Comparison of ENCODE assay signal across 8 cellular contexts in the genomic region with DNA sequence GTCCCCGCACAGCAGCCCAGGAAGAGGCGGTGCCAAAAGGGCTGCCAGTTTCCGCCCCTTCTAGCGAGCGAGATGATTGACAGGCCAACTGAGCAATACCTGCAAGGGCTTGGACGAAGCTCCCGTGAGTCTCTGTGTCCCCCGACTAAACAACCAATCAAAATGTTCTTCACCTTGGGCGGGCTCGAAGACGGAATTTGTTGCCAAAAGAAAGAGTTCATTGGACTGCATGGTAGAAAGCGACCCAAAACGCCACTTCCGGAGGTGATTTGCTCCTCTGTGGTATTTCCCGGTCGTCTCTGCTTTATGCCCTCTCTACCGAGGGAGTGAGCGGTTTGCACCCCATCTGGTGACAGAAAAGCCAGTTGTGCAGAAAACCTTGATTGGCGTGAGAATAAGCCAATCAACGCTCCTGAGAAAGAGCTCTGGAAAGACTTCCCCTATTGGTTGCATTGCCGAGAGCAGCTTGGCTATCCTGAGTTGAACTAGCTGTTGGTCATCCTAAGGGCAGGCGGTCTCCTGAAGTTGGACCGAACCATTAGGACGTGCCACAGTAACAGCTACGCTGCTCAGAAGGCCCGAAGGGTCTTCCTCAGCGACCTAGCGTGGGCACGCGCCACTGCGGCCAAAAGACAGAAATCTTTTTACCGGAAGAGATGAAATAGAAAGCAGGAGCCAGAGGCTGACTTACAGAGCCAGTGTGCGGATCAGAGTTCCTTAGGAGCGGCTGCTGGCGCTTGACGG. TPM values are rescaled to one million over a fixed set of nuclear protein-coding genes. Genes with fewer than 3 reads are reported as not detected.
DNase-seq lines count a peak whose midpoint lies in the region; ATAC-seq and TF ChIP-seq lines count a peak whose summit lies in the region.

No MANE protein-coding gene starts in this region.

- CTCF ChIA-PET in SK-N-SH (lab: Yijun Ruan, JAX) = interaction anchor here (2.6 kb wide), 1 partner anchor 68 kb away, joined by 10 read pairs; no protein-coding TSS in a partner anchor

- TF ChIP-seq CTCF in SK-N-SH (IDR thresholded peaks at IDR 0.05) = no peak

- peak overlapping the region; percentile 95 for H2AFZ ChIP-seq in SK-N-SH (ENCODE audit: low read depth)

- no peaks in the 10 kb centered on the region for H3K27me3 ChIP-seq in SK-N-SH (ENCODE audit: insufficient read depth)

- peak overlapping the region; percentile 65 to 78 for H3K4me3 ChIP-seq in SK-N-SH (ENCODE audit: low read depth in 2 of 2, low read length in 1 of 2)

- peak overlapping the region; percentile 77 for H3K4me2 ChIP-seq in SK-N-SH

- H3K4me1 ChIP-seq in SK-N-SH (ENCODE audit: control insufficient read depth in 1 of 2, insufficient read depth in 2 of 2, low read depth in 1 of 2, low read length in 1 of 2) = peaks cover 13 to 16% of the 10 kb centered on the region in 2 experiments; a peak in 3 of 4 replicates

- peak; percentile 92 for DNase-seq in activated CD8-positive, alpha-beta memory T cell treated with anti-CD3 and anti-CD28 coated beads for 24 hours
- DNase-seq in activated CD8-positive, alpha-beta memory T cell treated with anti-CD3 and anti-CD28 coated beads, Interleukin-2, amount 50 U/mL, for 4 hours = no peak
- DNase-seq in NCI-H1092 treated with DMSO at 0.1 percent for 48 hours (lab: John Stamatoyannopoulos, UW) (peak; percentile 99), SK-N-SH (peak; percentile 83), astrocyte of the hippocampus (ENCODE audit: low read depth, low spot score) (peak; percentile 100), hypothalamus (lab: John Stamatoyannopoulos, UW) (peak in 48 of 51 donors; percentile 48 to 100 (median 99)), retina (peak; percentile 99)

- POLR2A ChIA-PET in SK-N-SH (lab: Yijun Ruan, JAX) = interaction anchor here (0.7 to 1.3 kb wide), 3 partner anchors 31 to 218 kb away, joined by 3 to 4 read pairs (median 3); no protein-coding TSS in a partner anchor

- no peak for TF ChIP-seq RAD21 in SK-N-SH (IDR thresholded peaks at IDR 0.05; ENCODE audit: low read length)

- peak; percentile 83 for ATAC-seq in HG02623 (IDR thresholded peaks at IDR 0.05; ENCODE audit: unreplicated experiment)

- peaks cover 32% of the 10 kb centered on the region for H3F3A ChIP-seq in SK-N-SH (replicated peaks; ENCODE audit: insufficient read depth)

- WGBS in SK-N-SH (ENCODE audit: low lambda C conversion rate) = 2% methylated on average over 28 of the region's 36 CpGs

- H3K27ac ChIP-seq in SK-N-SH (ENCODE audit: low read depth in 2 of 2, low read length in 1 of 2) = peak overlapping the region; percentile 99

- no peaks in the 10 kb centered on the region for H3K36me3 ChIP-seq in SK-N-SH (replicated peaks in 1 of 2; ENCODE audit: control insufficient read depth in 1 of 2, insufficient read depth in 2 of 2, low read length in 1 of 2)

- H3K9me3 ChIP-seq in SK-N-SH = no peaks in the 10 kb centered on the region

- peaks cover 41% of the 10 kb centered on the region for H3K79me2 ChIP-seq in SK-N-SH (ENCODE audit: insufficient read depth)

- peaks cover 38% of the 10 kb centered on the region for H4K20me1 ChIP-seq in SK-N-SH (ENCODE audit: insufficient read depth)

- H3K9ac ChIP-seq in SK-N-SH = peak overlapping the region; percentile 80

- TF ChIP-seq EP300 in SK-N-SH (IDR thresholded peaks at IDR 0.05; ENCODE audit: borderline replicate concordance in 1 of 2, low read depth in 1 of 2, low read length in 1 of 2) = no peak

- H3K9me2 ChIP-seq in SK-N-SH = no peaks in the 10 kb centered on the region

TF ChIP-seq in SK-N-SH, 30 proteins besides CTCF, POLR2A, EP300 and RAD21 (continues in another document):
- no peak for TF ChIP-seq FOXJ3 (CRISPR knock-in tag; IDR thresholded peaks at IDR 0.05)
- TF ChIP-seq CHD2 (IDR thresholded peaks at IDR 0.05; ENCODE audit: low read length, partially characterized antibody) = peak; percentile 70
- peak; percentile 14; the same call in 1 of the 2 replicates for TF ChIP-seq SIN3A (IDR thresholded peaks at IDR 0.05; ENCODE audit: borderline replicate concordance, low read depth, low read length)
- TF ChIP-seq, protein P1, sequence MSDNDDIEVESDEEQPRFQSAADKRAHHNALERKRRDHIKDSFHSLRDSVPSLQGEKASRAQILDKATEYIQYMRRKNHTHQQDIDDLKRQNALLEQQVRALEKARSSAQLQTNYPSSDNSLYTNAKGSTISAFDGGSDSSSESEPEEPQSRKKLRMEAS (IDR thresholded peaks at IDR 0.05; ENCODE audit: low read depth) = peak; percentile 34
- TF ChIP-seq RCOR1 (IDR thresholded peaks at IDR 0.05; ENCODE audit: low read length) = 0 out of 2 replicates have a peak, but pooled peaks have one; percentile 14
- 0 out of 2 replicates have a peak, but pooled peaks have one; percentile 35 for TF ChIP-seq TEAD4 (IDR thresholded peaks at IDR 0.05; ENCODE audit: borderline replicate concordance, insufficient read depth)
- peak; percentile 25 for TF ChIP-seq YY1 (IDR thresholded peaks at IDR 0.05; ENCODE audit: low read depth)
- no peak for TF ChIP-seq MEF2A (IDR thresholded peaks at IDR 0.05; ENCODE audit: borderline replicate concordance, low read depth)
- TF ChIP-seq, protein P2, sequence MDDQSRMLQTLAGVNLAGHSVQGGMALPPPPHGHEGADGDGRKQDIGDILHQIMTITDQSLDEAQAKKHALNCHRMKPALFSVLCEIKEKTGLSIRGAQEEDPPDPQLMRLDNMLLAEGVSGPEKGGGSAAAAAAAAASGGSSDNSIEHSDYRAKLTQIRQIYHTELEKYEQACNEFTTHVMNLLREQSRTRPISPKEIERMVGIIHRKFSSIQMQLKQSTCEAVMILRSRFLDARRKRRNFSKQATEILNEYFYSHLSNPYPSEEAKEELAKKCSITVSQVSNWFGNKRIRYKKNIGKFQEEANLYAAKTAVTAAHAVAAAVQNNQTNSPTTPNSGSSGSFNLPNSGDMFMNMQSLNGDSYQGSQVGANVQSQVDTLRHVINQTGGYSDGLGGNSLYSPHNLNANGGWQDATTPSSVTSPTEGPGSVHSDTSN (IDR thresholded peaks at IDR 0.05) = peak; percentile 96
- TF ChIP-seq IRF3 (IDR thresholded peaks at IDR 0.05; ENCODE audit: low read depth, low read length) = peak; percentile 52
- TF ChIP-seq NFIC (IDR thresholded peaks at IDR 0.05; ENCODE audit: borderline replicate concordance) = peak; percentile 44; the same call in 1 of the 2 replicates
- peak; percentile 88 for TF ChIP-seq GABPA (IDR thresholded peaks at IDR 0.05; ENCODE audit: low read depth)
- TF ChIP-seq GATA2 (CRISPR knock-in tag; IDR thresholded peaks at IDR 0.05) = no peak
- no peak for TF ChIP-seq FOXM1 (IDR thresholded peaks at IDR 0.05; ENCODE audit: low read depth)
- no peak; the same call in 1 of the 2 replicates for TF ChIP-seq ZBTB33 (IDR thresholded peaks at IDR 0.05; ENCODE audit: borderline replicate concordance, low read depth)
- TF ChIP-seq JUND (IDR thresholded peaks at IDR 0.05) = no peak
- no peak for TF ChIP-seq TCF12 (IDR thresholded peaks at IDR 0.05)
- no peak for TF ChIP-seq USF2 (IDR thresholded peaks at IDR 0.05; ENCODE audit: borderline replicate concordance, low read depth, low read length)
- TF ChIP-seq TAF1 (IDR thresholded peaks at IDR 0.05; ENCODE audit: borderline replicate concordance, low read depth, low read length) = peak; percentile 68; the same call in 1 of the 2 replicates
- TF ChIP-seq ELF1 (IDR thresholded peaks at IDR 0.05) = peak; percentile 70; the same call in 1 of the 2 replicates
- TF ChIP-seq MXI1 (IDR thresholded peaks at IDR 0.05; ENCODE audit: low read depth, low read length) = no peak; the same call in 1 of the 2 replicates
- TF ChIP-seq EZH2phosphoT487 (IDR thresholded peaks at IDR 0.05; ENCODE audit: borderline replicate concordance, low read depth) = no peak
- TF ChIP-seq RFX5 (IDR thresholded peaks at IDR 0.05; ENCODE audit: low read length) = peak; percentile 93

RNA-seq across cellular contexts. Expression of gene UBP1, which starts 0.5 kb away (rescaled TPM):
- 45.5 and 64.0 TPM in 2 replicates for polyA plus RNA-seq in SK-N-SH (2012; rRNA removed)
- 52.7 and 57.3 TPM in 2 replicates for polyA plus RNA-seq in SK-N-SH (2012; cell fraction: cytosol; rRNA removed)
- polyA plus RNA-seq in SK-N-SH (2012; cell fraction: nucleus; rRNA removed) = 124 and 195 TPM in 2 replicates
